ENCODE assay signal across 8 cellular contexts in the genomic region with DNA sequence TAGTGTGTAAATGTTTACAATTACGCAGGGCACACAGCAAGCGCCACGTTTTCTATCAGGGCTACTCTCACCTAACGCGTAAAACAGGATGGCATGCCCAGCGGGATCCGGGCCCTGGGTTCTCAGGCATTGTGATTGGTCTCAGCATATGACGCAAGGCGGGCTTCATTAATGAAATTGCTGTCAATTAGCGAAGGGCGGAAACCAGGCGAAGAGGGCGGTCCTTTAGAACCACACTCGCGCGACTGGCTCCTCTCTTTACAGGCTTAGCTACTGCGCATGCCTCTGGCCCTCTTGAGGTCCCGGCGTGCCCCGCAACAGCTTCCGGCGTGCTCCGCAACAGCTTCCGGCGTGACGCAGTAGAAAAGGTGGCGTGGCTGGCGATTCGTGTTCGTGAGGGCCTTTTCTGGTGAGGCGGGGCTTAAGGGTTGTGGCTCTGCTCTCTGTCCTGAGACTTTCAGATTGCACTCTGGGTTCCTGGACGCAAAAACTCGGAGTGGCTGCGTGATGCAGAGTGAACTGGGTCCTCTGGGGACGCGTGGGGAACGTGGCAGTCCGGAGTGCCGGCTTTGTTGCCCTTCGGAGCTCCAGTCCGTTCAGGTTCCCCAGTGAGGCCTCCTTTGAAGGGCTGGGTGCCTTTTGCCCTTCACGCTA. TPM values are rescaled to one million over a fixed set of nuclear protein-coding genes. Genes with fewer than 3 reads are reported as not detected.
DNase-seq lines count a peak whose midpoint lies in the region; ATAC-seq lines count a peak whose summit lies in the region.

No MANE protein-coding gene starts in this region.

- WGBS in urinary bladder = 14% methylated on average over 42 of the region's 42 CpGs

- H3K27ac ChIP-seq in rectal smooth muscle tissue (ENCODE audit: low read depth, low read length) (peak overlapping the region; percentile 87), urinary bladder (ENCODE audit: low read depth) (peak overlapping the region; percentile 12)

- no peaks in the 10 kb centered on the region for H3K27me3 ChIP-seq in rectal smooth muscle tissue (ENCODE audit: control insufficient read depth, insufficient read depth, low read length)

- ATAC-seq in HG03521 (IDR thresholded peaks at IDR 0.05; ENCODE audit: unreplicated experiment) (peak; percentile 69), HG03520 (IDR thresholded peaks at IDR 0.05; ENCODE audit: unreplicated experiment) (no peak)

- in situ Hi-C loops in SK-MEL-5 (cut with HindIII; ENCODE audit: low pct_unique_long_range_greater_than_20kb, low sequenced_read_pairs) = no loop called here

- peak; percentile 83 for DNase-seq in GM04504 (ENCODE audit: low read depth)
- DNase-seq in SK-MEL-5 (ENCODE audit: low read depth, low spot score) = peak; percentile 91
- DNase-seq in activated naive CD4-positive, alpha-beta T cell treated with anti-CD3 and anti-CD28 coated beads, Interleukin-2, amount 50 U/mL, for 16 hours = peak; percentile 89
- peak; percentile 84 for DNase-seq in glomerular visceral epithelial cell (ENCODE audit: extremely low spot score)

- H3K36me3 ChIP-seq in rectal smooth muscle tissue (ENCODE audit: control insufficient read depth, insufficient read depth, low read length) (no peaks in the 10 kb centered on the region), urinary bladder (ENCODE audit: insufficient read depth) (no peaks in the 10 kb centered on the region)

- peak overlapping the region; percentile 87 for H3K4me3 ChIP-seq in rectal smooth muscle tissue (ENCODE audit: low read length)
- H3K4me3 ChIP-seq in urinary bladder (ENCODE audit: low read depth, low read length) = peak overlapping the region; percentile 34

- H3K4me1 ChIP-seq in rectal smooth muscle tissue (ENCODE audit: control insufficient read depth, insufficient read depth, low read length) = peaks cover 4% of the 10 kb centered on the region
- H3K4me1 ChIP-seq in urinary bladder (ENCODE audit: insufficient read depth) = no peaks in the 10 kb centered on the region

- H3K9ac ChIP-seq in rectal smooth muscle tissue (ENCODE audit: low read length) = peak overlapping the region; percentile 68

RNA-seq across cellular contexts. Expression of gene OR2C1, which starts 9.2 kb away (rescaled TPM):
- not detected in 2 replicates for total RNA-seq in SK-MEL-5 (2014; rRNA removed; shearing (Covaris generic))
- not detected in 2 replicates for polyA plus RNA-seq in SK-MEL-5 (2015; cell fraction: cytosol; rRNA removed)
- polyA plus RNA-seq in SK-MEL-5 (2015; cell fraction: nucleus; rRNA removed) = not detected in 2 replicates
- 0.85 TPM for total RNA-seq in urinary bladder
- 0.09 TPM for polyA plus RNA-seq in urinary bladder

RNA-seq across cellular contexts. Expression of gene ZSCAN32, which starts 35.9 kb away (rescaled TPM):
- total RNA-seq in SK-MEL-5 (2014; rRNA removed; shearing (Covaris generic)) = 9.0 and 13.3 TPM in 2 replicates
- 8.3 and 12.2 TPM in 2 replicates for polyA plus RNA-seq in SK-MEL-5 (2015; cell fraction: cytosol; rRNA removed)
- 20.3 and 22.7 TPM in 2 replicates for polyA plus RNA-seq in SK-MEL-5 (2015; cell fraction: nucleus; rRNA removed)
- total RNA-seq in urinary bladder = 7.9 TPM
- polyA plus RNA-seq in urinary bladder = 13.7 TPM

RNA-seq across cellular contexts. Expression of gene ZNF174, which starts 36.1 kb away (rescaled TPM):
- 11.6 and 13.4 TPM in 2 replicates for total RNA-seq in SK-MEL-5 (2014; rRNA removed; shearing (Covaris generic))
- polyA plus RNA-seq in SK-MEL-5 (2015; cell fraction: cytosol; rRNA removed) = 13.8 and 14.9 TPM in 2 replicates
- 20.3 and 24.7 TPM in 2 replicates for polyA plus RNA-seq in SK-MEL-5 (2015; cell fraction: nucleus; rRNA removed)
- 5.9 TPM for total RNA-seq in urinary bladder
- polyA plus RNA-seq in urinary bladder = 15.9 TPM

RNA-seq across cellular contexts. Expression of gene ZNF75A, which starts 59.6 kb away (rescaled TPM):
- total RNA-seq in SK-MEL-5 (2014; rRNA removed; shearing (Covaris generic)) = 17.2 and 17.6 TPM in 2 replicates
- polyA plus RNA-seq in SK-MEL-5 (2015; cell fraction: cytosol; rRNA removed) = 8.9 and 13.6 TPM in 2 replicates
- polyA plus RNA-seq in SK-MEL-5 (2015; cell fraction: nucleus; rRNA removed) = 25.6 and 36.9 TPM in 2 replicates
- total RNA-seq in urinary bladder = 45.4 TPM
- 16.4 TPM for polyA plus RNA-seq in urinary bladder

RNA-seq across cellular contexts. Expression of gene TIGD7, which starts 59.7 kb away (rescaled TPM):
- total RNA-seq in SK-MEL-5 (2014; rRNA removed; shearing (Covaris generic)) = 2.8 and 3.6 TPM in 2 replicates
- 1.7 and 2.1 TPM in 2 replicates for polyA plus RNA-seq in SK-MEL-5 (2015; cell fraction: cytosol; rRNA removed)
- polyA plus RNA-seq in SK-MEL-5 (2015; cell fraction: nucleus; rRNA removed) = 5.0 TPM in 2 replicates
- total RNA-seq in urinary bladder = 18.5 TPM
- polyA plus RNA-seq in urinary bladder = 9.6 TPM
